ENCODE assay signal across 8 cellular contexts in genomic region chr11:126310229-126310991, GRCh38.
DNase-seq lines count a peak whose midpoint lies in the region; TF ChIP-seq lines count a peak whose summit lies in the region.

No MANE protein-coding gene starts in this region.

- H3K27me3 ChIP-seq in WERI-Rb-1 (ENCODE audit: insufficient read depth, low read depth, severe bottlenecking) = no peaks in the 10 kb centered on the region

- H3K36me3 ChIP-seq in WERI-Rb-1 = peaks cover 29% of the 10 kb centered on the region

- peak; percentile 88 for TF ChIP-seq CTCF in HFF-Myc (IDR thresholded peaks at IDR 0.05; ENCODE audit: low read depth, low read length, missing control alignments)
- TF ChIP-seq CTCF in WERI-Rb-1 (IDR thresholded peaks at IDR 0.05; ENCODE audit: low read depth, low read length) = peak; percentile 93
- TF ChIP-seq CTCF in cardiac fibroblast (IDR thresholded peaks at IDR 0.05; ENCODE audit: low read depth, low read length) = peak; percentile 91

- H3K27ac ChIP-seq in WERI-Rb-1 = no peak overlapping the region

- H3K9me3 ChIP-seq in WERI-Rb-1 (ENCODE audit: severe bottlenecking) = no peaks in the 10 kb centered on the region

- H3K4me3 ChIP-seq in HFF-Myc (replicated peaks; ENCODE audit: low read depth, low read length) = no peak overlapping the region
- H3K4me3 ChIP-seq in WERI-Rb-1 (ENCODE audit: low read depth, low read length) = no peak overlapping the region
- no peak overlapping the region for H3K4me3 ChIP-seq in cardiac fibroblast (replicated peaks in 1 of 2; ENCODE audit: low read depth in 2 of 2, low read length in 2 of 2)

- DNase-seq in GDM1 (lab: John Stamatoyannopoulos, UW) = peak; percentile 57
- DNase-seq in HFF-Myc (ENCODE audit: extremely low read depth, low read depth) = peak; percentile 38
- DNase-seq in NCI-H2107 (lab: John Stamatoyannopoulos, UW) = peak; percentile 15
- peak; percentile 81 for DNase-seq in WERI-Rb-1
- DNase-seq in cardiac fibroblast (ENCODE audit: low read depth in 2 of 2) = peak; percentile 80 to 85
- peak; percentile 90 for DNase-seq in islet precursor cell
- DNase-seq in stimulated activated CD4-positive, alpha-beta T cell treated with anti-CD3 and anti-CD28 coated beads, Interleukin-1b, Interleukin-23, amount 100 ng/mL, for 48 hours = peak; percentile 55
- no peak for DNase-seq in epidermal melanocyte (ENCODE audit: insufficient read length, low spot score)
